8 cellular contexts compared by ENCODE assay signal in the genomic region with DNA sequence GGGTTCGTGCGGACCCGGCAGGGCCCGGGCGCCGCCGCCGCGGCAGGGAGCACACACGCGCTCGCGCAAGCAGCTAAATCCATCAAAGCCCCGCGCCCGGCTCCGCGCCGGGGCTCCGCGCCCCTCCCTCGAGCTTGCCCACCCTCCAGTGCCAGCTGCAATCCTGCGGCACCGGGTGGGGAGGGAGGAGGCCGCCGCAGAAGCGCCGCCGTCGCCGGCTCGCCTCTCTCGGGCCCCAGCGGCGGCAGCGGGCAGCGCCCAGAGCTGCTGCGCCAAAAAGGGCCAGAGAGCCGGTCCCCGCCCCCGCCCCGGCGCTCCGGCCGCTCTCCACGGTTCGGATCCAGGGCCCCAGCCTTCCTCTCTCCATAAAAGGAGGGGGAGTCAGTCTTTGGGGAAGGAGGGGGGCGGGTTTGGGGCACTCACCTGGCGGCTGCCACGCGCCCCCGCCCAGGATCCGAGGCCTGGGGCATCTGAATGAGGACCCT. TPM values are rescaled to one million over a fixed set of nuclear protein-coding genes. Genes with fewer than 3 reads are reported as not detected.
DNase-seq lines count a peak whose midpoint lies in the region; ATAC-seq and TF ChIP-seq lines count a peak whose summit lies in the region.

No MANE protein-coding gene starts in this region.

- peaks cover 35% of the 10 kb centered on the region for H3K27me3 ChIP-seq in ACC112 (ENCODE audit: insufficient read depth, low read length)
- no peaks in the 10 kb centered on the region; the same call in 1 of the 2 replicates for H3K27me3 ChIP-seq in Panc1 (ENCODE audit: control insufficient read depth, insufficient read depth, low read length)
- peaks cover 31 to 84% of the 10 kb centered on the region in 2 donors for H3K27me3 ChIP-seq in left lung

- TF ChIP-seq CTCF in GM12865 (IDR thresholded peaks at IDR 0.05; ENCODE audit: insufficient read depth, low read depth, low read length, missing control alignments) (no peak), Panc1 (IDR thresholded peaks at IDR 0.05) (no peak), left lung (IDR thresholded peaks at IDR 0.05) (peak; percentile 14 to 45)

- peak; percentile 45 for DNase-seq in GM12865 (ENCODE audit: low read depth)
- DNase-seq in Panc1 (ENCODE audit: low read depth, low spot score): no peak
- peak; percentile 70 for DNase-seq in dermis blood vessel endothelial cell
- DNase-seq in left lung: no peak
- peak in 40 of 49 donors; percentile 31 to 79 (median 61) for DNase-seq in substantia nigra (lab: John Stamatoyannopoulos, UW)

- CTCF ChIA-PET in Panc1 (lab: Charles Lee): interaction anchor here (0.6 to 1.5 kb wide), 3 partner anchors 106 to 124 kb away, joined by 3 to 5 read pairs (median 3); no protein-coding TSS in a partner anchor

- in situ Hi-C loops in Panc1 (cut with HindIII; ENCODE audit: low pct_unique_long_range_greater_than_20kb, low sequenced_read_pairs): no loop called here

- H3K36me3 ChIP-seq in ACC112 (ENCODE audit: insufficient read depth, low read length) (no peaks in the 10 kb centered on the region), Panc1 (ENCODE audit: control insufficient read depth, insufficient read depth, low read length) (no peaks in the 10 kb centered on the region; the same call in 1 of the 2 replicates), left lung (no peaks in the 10 kb centered on the region)

- ATAC-seq in Panc1: peak; percentile 62
- ATAC-seq in left lung: peak; percentile 14
- ATAC-seq in GM21447 (IDR thresholded peaks at IDR 0.05; ENCODE audit: unreplicated experiment): no peak
- no peak for ATAC-seq in HG02884 (IDR thresholded peaks at IDR 0.05; ENCODE audit: unreplicated experiment)

- peak overlapping the region; percentile 76 for H3K4me3 ChIP-seq in ACC112 (ENCODE audit: low read depth, low read length)
- H3K4me3 ChIP-seq in GM12865 (ENCODE audit: low read depth, low read length): peak overlapping the region; percentile 30
- peak overlapping the region; percentile 60 to 81 for H3K4me3 ChIP-seq in Panc1 (ENCODE audit: low read depth in 2 of 2, low read length in 2 of 2)
- H3K4me3 ChIP-seq in left lung: peak overlapping the region; percentile 29 to 46

- H3K4me1 ChIP-seq in ACC112 (ENCODE audit: control insufficient read depth, insufficient read depth, low read length, unreplicated experiment) (peaks cover 11% of the 10 kb centered on the region), Panc1 (ENCODE audit: control insufficient read depth, insufficient read depth, low read length) (peaks cover 18% of the 10 kb centered on the region), left lung (peaks cover 14 to 57% of the 10 kb centered on the region in 2 donors)

- H3K79me2 ChIP-seq in ACC112 (ENCODE audit: control insufficient read depth, insufficient read depth, low read length, unreplicated experiment): peaks cover 7% of the 10 kb centered on the region

- POLR2A ChIA-PET in Panc1 (lab: Charles Lee): interaction anchor here (0.7 kb wide), 1 partner anchor 306 kb away, joined by 3 read pairs; no protein-coding TSS in a partner anchor

- intact Hi-C loops in Panc1 (cut with micrococcal nuclease; ENCODE audit: unreplicated experiment) (loop anchor here (5.0 to 10.0 kb wide), 2 partner anchors 115 to 193 kb away; no protein-coding TSS in a partner anchor), left lung (cut with DNase I) (no loop called here)

- H3K9me3 ChIP-seq in Panc1 (ENCODE audit: control insufficient read depth, insufficient read depth, low read depth, low read length): no peaks in the 10 kb centered on the region
- H3K9me3 ChIP-seq in left lung: no peaks in the 10 kb centered on the region

- no peak overlapping the region for H3K27ac ChIP-seq in ACC112 (ENCODE audit: low read depth, low read length)
- H3K27ac ChIP-seq in Panc1 (ENCODE audit: low read length): peak overlapping the region; percentile 57
- H3K27ac ChIP-seq in left lung: peak overlapping the region; percentile 62 to 70
- H3K27ac ChIP-seq in substantia nigra (ENCODE audit: low read depth, low read length, poor library complexity, severe bottlenecking): peak overlapping the region; percentile 89

- BruUV-seq in Panc1 (replicated peaks; lab: Mats Ljungman, UMichigan): no TSS peak

- no peak overlapping the region for H2AFZ ChIP-seq in ACC112 (ENCODE audit: low read length, unreplicated experiment)

RNA-seq across cellular contexts. Expression of a gene that starts 0.4 kb away (rescaled TPM):
- 18.5 TPM for total RNA-seq in Panc1 (2021; ENCODE audit: unreplicated experiment)
- 18.1 TPM for polyA plus RNA-seq in Panc1 (2012; ENCODE audit: insufficient read length)
- 68.8 and 100 TPM in 2 replicates for total RNA-seq in dermis blood vessel endothelial cell
- total RNA-seq in left lung: 10 to 100 TPM; 29.1 to 69.4 TPM

Comparison
In these comparisons a context has a peak if more than half of its experiments do, and no peak if none do; other contexts are left out.
1. DNase-seq: peak in GM12865 (single experiment), dermis blood vessel endothelial cell (single experiment) and substantia nigra (40 of 49); none in Panc1 (single experiment) and left lung (0 of 2).
2. CTCF ChIP-seq: peak in left lung (2 of 2); none in GM12865 (single experiment) and Panc1 (single experiment).
3. ATAC-seq: peak in Panc1 (single experiment) and left lung (single experiment); none in GM21447 (single experiment) and HG02884 (single experiment).
4. Peak in every context shown above with its lines, with median percentiles within 50 percentile points of each other: H3K4me3 ChIP-seq.